26 cellular contexts compared by ENCODE assay signal in the genomic region with DNA sequence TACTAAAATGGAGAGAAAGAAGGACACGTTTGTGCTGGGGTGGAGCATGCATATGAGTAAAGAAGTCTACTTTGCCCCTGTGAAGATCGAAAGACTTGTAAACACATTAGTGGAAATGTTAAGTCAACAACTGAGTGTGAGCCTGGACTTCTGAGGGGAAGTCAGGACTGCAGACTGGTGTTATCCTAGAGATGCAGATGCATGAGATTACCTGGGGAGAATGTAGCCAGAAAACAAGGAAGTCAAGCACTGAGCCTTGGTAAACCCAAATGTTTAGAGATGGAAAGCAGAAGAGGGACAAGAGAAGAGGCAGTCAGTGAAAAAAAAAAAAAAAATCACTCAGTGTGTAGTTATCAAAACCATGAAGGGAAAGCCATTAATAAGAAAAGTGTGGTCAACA. TPM values are rescaled to one million over a fixed set of nuclear protein-coding genes. Genes with fewer than 3 reads are reported as not detected.
"Had no signal": no experiment of that assay in that cellular context is flagged by ENCODE, and none has a peak within 500 bp of the region (broad histone marks: within the 10 kb centered on the region; RNA-seq: fewer than 3 reads in every experiment).

No MANE protein-coding gene starts in this region.

- DNase-seq: dermis blood vessel endothelial cell; effector memory CD4-positive, alpha-beta T cell; erythroblast; esophagus squamous epithelium; foreskin melanocyte; glutamatergic neuron; heart right ventricle; hippocampal formation; left ventricle myocardium superior; lower lobe of right lung; natural killer cell; right lobe of liver; small intestine; stimulated activated CD4-positive, alpha-beta T cell treated with anti-CD3 and anti-CD28 coated beads, Interleukin-15, amount 100 ng/mL, for 24 hours; stimulated activated CD4-positive, alpha-beta T cell treated with anti-CD3 and anti-CD28 coated beads, Interleukin-2, amount 100 ng/mL, for 48 hours; stimulated activated naive B cell treated with anti-CD40 and anti-IgM and Interleukin-4, amounts not matched to agents 10 μg/mL and 1 μg/mL and 100 μg/mL, for 72 hours; upper lobe of left lung had no signal

- H3K79me2 ChIP-seq: parathyroid adenoma had no signal

- ATAC-seq: heart right ventricle; left ventricle myocardium superior; lower lobe of right lung; natural killer cell; stimulated activated naive B cell treated with anti-CD40 and anti-IgM and Interleukin-4, amounts not matched to agents 10 μg/mL and 1 μg/mL and 100 μg/mL, for 72 hours had no signal

- H3K27ac ChIP-seq: coronary artery, esophagus squamous epithelium, heart right ventricle, lower lobe of right lung, neutrophil, parathyroid adenoma, right lobe of liver, thoracic aorta, tibial nerve, upper lobe of left lung had no signal

- H3K9me3 Mint-ChIP-seq: natural killer cell; stimulated activated naive CD8-positive, alpha-beta T cell treated with anti-CD3 and anti-CD28 coated beads, Interleukin-15, Interleukin-2, amounts not matched to agents 100 ng/mL and 50 ng/mL, for 24 hours had no signal

- H3K4me1 ChIP-seq: esophagus squamous epithelium, lower lobe of right lung, right lobe of liver had no signal

- H2AFZ ChIP-seq: parathyroid adenoma had no signal

- H3K4me3 Mint-ChIP-seq: natural killer cell; neural crest cell; stimulated activated naive B cell treated with anti-CD40 and anti-IgM and Interleukin-4, amounts not matched to agents 10 μg/mL and 1 μg/mL and 100 μg/mL, for 72 hours; stimulated activated naive CD8-positive, alpha-beta T cell treated with anti-CD3 and anti-CD28 coated beads, Interleukin-15, Interleukin-2, amounts not matched to agents 100 ng/mL and 50 ng/mL, for 24 hours had no signal

- H3K4me3 ChIP-seq: coronary artery, esophagus squamous epithelium, heart right ventricle, lower lobe of right lung, right lobe of liver, thoracic aorta, tibial nerve, upper lobe of left lung had no signal

- H3K36me3 Mint-ChIP-seq: natural killer cell; stimulated activated naive B cell treated with anti-CD40 and anti-IgM and Interleukin-4, amounts not matched to agents 10 μg/mL and 1 μg/mL and 100 μg/mL, for 72 hours had no signal

- H3K4me1 Mint-ChIP-seq: stimulated activated naive B cell treated with anti-CD40 and anti-IgM and Interleukin-4, amounts not matched to agents 10 μg/mL and 1 μg/mL and 100 μg/mL, for 72 hours had no signal

- H3K27me3 Mint-ChIP-seq: progenitor cell of endocrine pancreas; stimulated activated naive B cell treated with anti-CD40 and anti-IgM and Interleukin-4, amounts not matched to agents 10 μg/mL and 1 μg/mL and 100 μg/mL, for 72 hours; stimulated activated naive CD8-positive, alpha-beta T cell treated with anti-CD3 and anti-CD28 coated beads, Interleukin-15, Interleukin-2, amounts not matched to agents 100 ng/mL and 50 ng/mL, for 24 hours had no signal

- H3K27ac Mint-ChIP-seq: natural killer cell; progenitor cell of endocrine pancreas; stimulated activated naive B cell treated with anti-CD40 and anti-IgM and Interleukin-4, amounts not matched to agents 10 μg/mL and 1 μg/mL and 100 μg/mL, for 72 hours; stimulated activated naive CD8-positive, alpha-beta T cell treated with anti-CD3 and anti-CD28 coated beads, Interleukin-15, Interleukin-2, amounts not matched to agents 100 ng/mL and 50 ng/mL, for 24 hours had no signal

- H3K27me3 ChIP-seq: esophagus squamous epithelium, heart right ventricle, neutrophil, right lobe of liver, tibial nerve, upper lobe of left lung had no signal

- H3K36me3 ChIP-seq: esophagus squamous epithelium, heart right ventricle, lower lobe of right lung, neutrophil, right lobe of liver, thoracic aorta, tibial nerve, upper lobe of left lung had no signal

RNA-seq across cellular contexts. Expression of a gene that starts 22.4 kb away (rescaled TPM):
- total RNA-seq: dermis blood vessel endothelial cell had no signal
- polyA plus RNA-seq: keratinocyte had no signal
